In genomic region chr1:146938242-146938902, GRCh38 we compare ENCODE assay signal across 8 cellular contexts. TPM values are rescaled to one million over a fixed set of nuclear protein-coding genes. Genes with fewer than 3 reads are reported as not detected.
DNase-seq lines count a peak whose midpoint lies in the region; ATAC-seq, FAIRE-seq and TF ChIP-seq lines count a peak whose summit lies in the region.
"Not testable (repeated sequence)": the region's sequence is repeated elsewhere in the genome, so short reads cannot be mapped to it uniquely, and the experiment has no call there.

NBPF12 (plus strand) TSS chr1:146938324; CDS start chr1:146960144, 21,820 bp downstream.

- not testable (repeated sequence) for H3K79me2 ChIP-seq in OCI-LY7 (ENCODE audit: insufficient read depth, low read depth, low read length); endothelial cell of umbilical vein (ENCODE audit: control insufficient read depth, insufficient read depth, low read length)

- H3K27me3 ChIP-seq in endothelial cell of umbilical vein (ENCODE audit: control insufficient read depth in 2 of 2, insufficient read depth in 2 of 2, low read length in 2 of 2): not testable (repeated sequence)

- TF ChIP-seq RAD21 in Ishikawa (IDR thresholded peaks at IDR 0.05; ENCODE audit: low read depth): not testable (repeated sequence)

- peak within 1 kb of the TSS; percentile 51 for H3K9ac ChIP-seq in endothelial cell of umbilical vein (replicated peaks; ENCODE audit: extremely low read depth, insufficient read depth, low read length)

- H3K9me2 ChIP-seq in OCI-LY7 (ENCODE audit: insufficient read depth, low read length): not testable (repeated sequence)

- peak within 1 kb of the TSS; percentile 59 for H3K27ac ChIP-seq in OCI-LY7 (ENCODE audit: low read depth, low read length, poor library complexity, severe bottlenecking)
- peak within 1 kb of the TSS; percentile 38 for H3K27ac ChIP-seq in endothelial cell of umbilical vein (ENCODE audit: insufficient read depth, low read depth, low read length)

- peak; percentile 86 for ATAC-seq in GM21528 (IDR thresholded peaks at IDR 0.05; ENCODE audit: low FRiP score, unreplicated experiment)

- not testable (repeated sequence) for H3K9me1 ChIP-seq in endothelial cell of umbilical vein (replicated peaks; ENCODE audit: control insufficient read depth, extremely low read depth, insufficient read depth, low read length)

- not testable (repeated sequence) for H4K20me1 ChIP-seq in OCI-LY7 (ENCODE audit: insufficient read depth, low read length); endothelial cell of umbilical vein (replicated peaks; ENCODE audit: control insufficient read depth, extremely low read depth, insufficient read depth, low read length)

- not testable (repeated sequence) for H3K36me3 ChIP-seq in OCI-LY7 (ENCODE audit: insufficient read depth, low read length); endothelial cell of umbilical vein (ENCODE audit: control insufficient read depth in 2 of 2, extremely low read depth in 1 of 2, insufficient read depth in 2 of 2, low read length in 2 of 2)

- not testable (repeated sequence) for TF ChIP-seq EP300 in Ishikawa (IDR thresholded peaks at IDR 0.05; ENCODE audit: borderline replicate concordance)

- peak; percentile 83 for DNase-seq in D341Med (ENCODE audit: low spot score)
- DNase-seq in OCI-LY7 (ENCODE audit: low spot score): peak; percentile 86
- DNase-seq in activated CD8-positive, alpha-beta memory T cell treated with anti-CD3 and anti-CD28 coated beads, Interleukin-2, amount 50 U/mL, for 4 hours: peak; percentile 78
- DNase-seq in endothelial cell of umbilical vein (ENCODE audit: low read depth, low spot score): peak; percentile 81
- peak; percentile 59 for DNase-seq in middle frontal gyrus (ENCODE audit: extremely low spot score, low spot score)
- peak; percentile 69 for DNase-seq in stimulated activated CD8-positive, alpha-beta memory T cell treated with anti-CD3 and anti-CD28 coated beads, Interleukin-15, amount 100 ng/mL, for 24 hours (ENCODE audit: low read depth)

- peak within 1 kb of the TSS; percentile 74 for H3K4me2 ChIP-seq in OCI-LY7 (ENCODE audit: low read length)
- H3K4me2 ChIP-seq in endothelial cell of umbilical vein (ENCODE audit: insufficient read depth, low read length): peak within 1 kb of the TSS; percentile 74

- TF ChIP-seq POLR2A in endothelial cell of umbilical vein (IDR thresholded peaks at IDR 0.05; ENCODE audit: low read depth, low read length): not testable (repeated sequence)

- CTCF ChIA-PET in OCI-LY7 (lab: Charles Lee; ENCODE audit: unreplicated experiment); endothelial cell of umbilical vein (lab: Charles Lee): not testable (repeated sequence)

- intact Hi-C loops in OCI-LY7 (cut with micrococcal nuclease; ENCODE audit: unreplicated experiment); endothelial cell of umbilical vein (cut with micrococcal nuclease): not testable (repeated sequence)

- not testable (repeated sequence) for TF ChIP-seq CTCF in OCI-LY7 (conservative IDR thresholded peaks at IDR 0.05; ENCODE audit: low read length); endothelial cell of umbilical vein (IDR thresholded peaks at IDR 0.05; ENCODE audit: extremely low read depth in 1 of 2, insufficient read depth in 1 of 2, low read depth in 1 of 2, low read length in 2 of 2)

- H3K9me3 ChIP-seq in OCI-LY7 (ENCODE audit: low read length); endothelial cell of umbilical vein (replicated peaks; ENCODE audit: control insufficient read depth, insufficient read depth, low read length): not testable (repeated sequence)

- FAIRE-seq in endothelial cell of umbilical vein (lab: Jason Lieb, UNC): not testable (repeated sequence)

- dilution Hi-C loops in endothelial cell of umbilical vein (cut with MboI; ENCODE audit: extremely low pct_ligation_motif_present, low sequenced_read_pairs): not testable (repeated sequence)

- BruUV-seq in OCI-LY7 (replicated peaks; lab: Mats Ljungman, UMichigan) (TSS peak; percentile 68), endothelial cell of umbilical vein (replicated peaks; lab: Mats Ljungman, UMichigan) (TSS peak; percentile 18)

- H3K4me3 ChIP-seq in OCI-LY7 (ENCODE audit: low read depth, low read length, poor library complexity, severe bottlenecking) (peak within 1 kb of the TSS; percentile 72), endothelial cell of umbilical vein (replicated peaks in 1 of 3; ENCODE audit: insufficient read depth in 1 of 3, low read depth in 1 of 3, low read length in 3 of 3) (peak within 1 kb of the TSS; percentile 52 to 60 (median 55))

- H2AFZ ChIP-seq in OCI-LY7 (ENCODE audit: low read length) (peak within 1 kb of the TSS; percentile 46; the same call in 1 of the 2 replicates), endothelial cell of umbilical vein (ENCODE audit: low read depth, low read length) (peak within 1 kb of the TSS; percentile 91)

- POLR2A ChIA-PET in OCI-LY7 (lab: Charles Lee); endothelial cell of umbilical vein (lab: Charles Lee): not testable (repeated sequence)

- H3K4me1 ChIP-seq in OCI-LY7 (ENCODE audit: insufficient read depth, low read length, poor library complexity, severe bottlenecking); endothelial cell of umbilical vein (ENCODE audit: control insufficient read depth, extremely low read depth, insufficient read depth, low read length): not testable (repeated sequence)

TF ChIP-seq in Ishikawa, 13 proteins besides CTCF, POLR2A, EP300 and RAD21:
- peak; percentile 62; the same call in 1 of the 2 replicates for TF ChIP-seq YY1 (IDR thresholded peaks at IDR 0.05; ENCODE audit: low read depth)
- TF ChIP-seq MAX (IDR thresholded peaks at IDR 0.05): peak; percentile 6
TF ChIP-seq in Ishikawa: peak in this region for 2; not testable (repeated sequence) for 11.

RNA-seq across cellular contexts. Expression of gene NBPF12, which starts in this region (rescaled TPM):
- 16.5 and 21.2 TPM in 2 replicates for total RNA-seq in OCI-LY7 (2014; rRNA removed; shearing (Covaris generic))
- total RNA-seq in OCI-LY7 (2022) (33.5 and 36.1 TPM in 2 replicates), endothelial cell of umbilical vein (9.1 and 10.7 TPM in 2 replicates)
- polyA plus RNA-seq in endothelial cell of umbilical vein: 5.6 and 6.3 TPM in 2 replicates
- 2.8 and 3.4 TPM in 2 replicates for polyA plus RNA-seq in endothelial cell of umbilical vein (2011; cell fraction: cytosol; rRNA removed)
- 48.8 and 51.0 TPM in 2 replicates for polyA plus RNA-seq in endothelial cell of umbilical vein (2011; cell fraction: nucleus; rRNA removed)
- polyA plus RNA-seq in endothelial cell of umbilical vein (2012): 4.1 and 5.9 TPM in 2 replicates
- polyA minus RNA-seq in endothelial cell of umbilical vein: 8.0 and 9.9 TPM in 2 replicates
- 2.9 TPM for polyA minus RNA-seq in endothelial cell of umbilical vein (2011; cell fraction: cytosol; rRNA and poly(A)+ RNA removed)
- 12.6 and 18.7 TPM in 2 replicates for polyA minus RNA-seq in endothelial cell of umbilical vein (2011; cell fraction: nucleus; rRNA and poly(A)+ RNA removed)

Comparison
In these comparisons a context has a peak if more than half of its experiments do, and no peak if none do; other contexts are left out.
1. Peak in every context shown above with its lines: DNase-seq, ATAC-seq, H3K4me3 ChIP-seq and H3K27ac ChIP-seq.